In genomic region chr1:203082571-203083462, GRCh38 we compare ENCODE assay signal across 1 cellular context.
TF ChIP-seq lines count a peak whose summit lies in the region.

No MANE protein-coding gene starts in this region.

TF ChIP-seq in GM12878, 131 proteins besides CTCF, POLR2A, EP300 and RAD21:
- TF ChIP-seq PKNOX1 (IDR thresholded peaks at IDR 0.05) (peak; percentile 56), SMAD1 (IDR thresholded peaks at IDR 0.05; ENCODE audit: low read depth, partially characterized antibody) (no peak)
